Comparison of ENCODE assay signal across 22 cellular contexts in genomic region chr16:17633146-17633966, GRCh38.
DNase-seq lines count a peak whose midpoint lies in the region; ATAC-seq and TF ChIP-seq lines count a peak whose summit lies in the region.
"Had no signal": no experiment of that assay in that cellular context is flagged by ENCODE, and none has a peak within 500 bp of the region (broad histone marks: within the 10 kb centered on the region; RNA-seq: fewer than 3 reads in every experiment).

No MANE protein-coding gene starts in this region.

- no peak for ATAC-seq in mucosa of descending colon
- ATAC-seq: natural killer cell, right lobe of liver had no signal

- H3K4me3 Mint-ChIP-seq in endodermal cell (no peak overlapping the region), nephron progenitor cell (no peak overlapping the region)
- H3K4me3 Mint-ChIP-seq: activated CD4-positive, alpha-beta T cell treated with anti-CD3 and anti-CD28 coated beads, Interleukin-2, amount 10 ng/mL, durations not matched to agents 24 days and 14 days; natural killer cell had no signal

- H3K36me3 Mint-ChIP-seq in endodermal cell (ENCODE audit: low read depth) (no peaks in the 10 kb centered on the region), nephron progenitor cell (ENCODE audit: low read depth) (no peaks in the 10 kb centered on the region)
- H3K36me3 Mint-ChIP-seq: CD14-positive monocyte, natural killer cell had no signal

- H3K9me3 ChIP-seq in endodermal cell (ENCODE audit: control insufficient read depth, low read length) (no peaks in the 10 kb centered on the region), mucosa of descending colon (no peaks in the 10 kb centered on the region)
- H3K9me3 ChIP-seq: right lobe of liver, thoracic aorta had no signal

- H3K9me3 Mint-ChIP-seq in endodermal cell (peaks cover 4% of the 10 kb centered on the region), nephron progenitor cell (peaks cover 8% of the 10 kb centered on the region)
- H3K9me3 Mint-ChIP-seq: activated CD4-positive, alpha-beta T cell treated with anti-CD3 and anti-CD28 coated beads, Interleukin-2, amount 10 ng/mL, durations not matched to agents 24 days and 14 days; natural killer cell had no signal

- no peak overlapping the region for H3K4me3 ChIP-seq in endodermal cell (ENCODE audit: low read length)
- no peak overlapping the region for H3K4me3 ChIP-seq in mucosa of descending colon
- H3K4me3 ChIP-seq: right lobe of liver, thoracic aorta had no signal

- no peak overlapping the region for H3K9ac ChIP-seq in endodermal cell (ENCODE audit: extremely low read depth, low read length, poor library complexity, severe bottlenecking)
- H3K9ac ChIP-seq: parathyroid adenoma had no signal

- H3K27me3 Mint-ChIP-seq in endodermal cell (ENCODE audit: insufficient read depth) = no peaks in the 10 kb centered on the region
- H3K27me3 Mint-ChIP-seq in nephron progenitor cell (ENCODE audit: low read depth, poor library complexity) = peaks cover 3% of the 10 kb centered on the region

- no peaks in the 10 kb centered on the region for H3K27me3 ChIP-seq in endodermal cell (ENCODE audit: control insufficient read depth, insufficient read depth, low read length, poor library complexity, severe bottlenecking)
- H3K27me3 ChIP-seq: right lobe of liver had no signal

- 77 to 86% methylated on average over 5 to 8 of the region's 8 CpGs for WGBS in endodermal cell (ENCODE audit: insufficient coverage in 1 of 2, insufficient read length in 1 of 2), 2 experiments

- no peaks in the 10 kb centered on the region for H3K4me1 Mint-ChIP-seq in endodermal cell
- H3K4me1 Mint-ChIP-seq in nephron progenitor cell = peaks cover 23% of the 10 kb centered on the region
- H3K4me1 Mint-ChIP-seq: activated CD4-positive, alpha-beta T cell treated with anti-CD3 and anti-CD28 coated beads, Interleukin-2, amount 10 ng/mL, durations not matched to agents 24 days and 14 days; CD14-positive monocyte; natural killer cell had no signal

- peak overlapping the region; percentile 16 for H3K27ac ChIP-seq in endodermal cell (ENCODE audit: low read depth, low read length)
- H3K27ac ChIP-seq: HL-60, parathyroid adenoma, right lobe of liver, thoracic aorta had no signal

- DNase-seq in Daoy (ENCODE audit: low read depth) = peak; percentile 3
- peak; percentile 85 for DNase-seq in NCI-H510A treated with DMSO at 0.1 percent for 48 hours (lab: John Stamatoyannopoulos, UW)
- no peak for DNase-seq in endodermal cell
- no peak for DNase-seq in nephron progenitor cell
- DNase-seq in mucosa of descending colon = no peak
- no peak for DNase-seq in dermis blood vessel endothelial cell
- DNase-seq in NCI-H526 treated with DMSO at 0.1 percent for 48 hours (lab: John Stamatoyannopoulos, UW) = no peak
- DNase-seq in HuH-7 (ENCODE audit: low spot score) = no peak
- DNase-seq: activated CD4-positive, alpha-beta T cell treated with anti-CD3 and anti-CD28 coated beads, Interleukin-2, amount 10 ng/mL, durations not matched to agents 24 days and 14 days; activated effector memory CD4-positive, alpha-beta T cell treated with anti-CD3 and anti-CD28 coated beads, Interleukin-2, amount 50 U/mL, for 16 hours; cortex of kidney; IMR-90; mesendoderm; natural killer cell; NCI-H146; NCI-H774; right lobe of liver; Right ventricle myocardium superior had no signal

- intact Hi-C loops in mucosa of descending colon (cut with DNase I, micrococcal nuclease) = no loop called here

- H3K4me1 ChIP-seq in endodermal cell (ENCODE audit: control insufficient read depth, insufficient read depth, low read length) (no peaks in the 10 kb centered on the region), mucosa of descending colon (ENCODE audit: low read depth) (no peaks in the 10 kb centered on the region)
- H3K4me1 ChIP-seq: parathyroid adenoma, right lobe of liver had no signal

- TF ChIP-seq CTCF in endodermal cell (conservative IDR thresholded peaks at IDR 0.05) (no peak), nephron progenitor cell (IDR thresholded peaks at IDR 0.05) (no peak), mucosa of descending colon (IDR thresholded peaks at IDR 0.05) (no peak)

- no peak overlapping the region for H3K27ac Mint-ChIP-seq in endodermal cell
- peak overlapping the region; percentile 43 for H3K27ac Mint-ChIP-seq in nephron progenitor cell
- H3K27ac Mint-ChIP-seq: activated CD4-positive, alpha-beta T cell treated with anti-CD3 and anti-CD28 coated beads, Interleukin-2, amount 10 ng/mL, durations not matched to agents 24 days and 14 days; natural killer cell had no signal

- H3K36me3 ChIP-seq in endodermal cell (ENCODE audit: control insufficient read depth, insufficient read depth, low read length) (no peaks in the 10 kb centered on the region), mucosa of descending colon (ENCODE audit: low read depth) (no peaks in the 10 kb centered on the region)
- H3K36me3 ChIP-seq: right lobe of liver, thoracic aorta had no signal

Comparison
In these comparisons a context has a peak if more than half of its experiments do, and no peak if none do; other contexts are left out.
1. DNase-seq: peak in Daoy (single experiment) and NCI-H510A treated with DMSO at 0.1 percent for 48 hours (single experiment); none in endodermal cell (single experiment), nephron progenitor cell (single experiment), mucosa of descending colon (0 of 3), dermis blood vessel endothelial cell (single experiment), NCI-H526 treated with DMSO at 0.1 percent for 48 hours (single experiment) and HuH-7 (single experiment).